8 cellular contexts compared by ENCODE assay signal in genomic region chr15:73994912-73995622, GRCh38. TPM values are rescaled to one million over a fixed set of nuclear protein-coding genes. Genes with fewer than 3 reads are reported as not detected.
DNase-seq lines count a peak whose midpoint lies in the region; ATAC-seq, FAIRE-seq and TF ChIP-seq lines count a peak whose summit lies in the region.

No MANE protein-coding gene starts in this region.

- H3K27ac ChIP-seq in KOPT-K1 (ENCODE audit: low read depth, low read length, poor library complexity, severe bottlenecking) (peak overlapping the region; percentile 91), angular gyrus (ENCODE audit: low read depth, low read length) (peak overlapping the region; percentile 70), keratinocyte (ENCODE audit: control insufficient read depth, insufficient read depth, low read length) (peak overlapping the region; percentile 86)

- H3K36me3 ChIP-seq in KOPT-K1 (ENCODE audit: insufficient read depth, low read length), result peaks cover 24% of the 10 kb centered on the region
- peaks cover 9 to 10% of the 10 kb centered on the region in 2 experiments for H3K36me3 ChIP-seq in keratinocyte (ENCODE audit: control insufficient read depth in 2 of 2, extremely low read depth in 1 of 2, insufficient read depth in 2 of 2, low read length in 2 of 2)

- no peaks in the 10 kb centered on the region for H3K9me3 Mint-ChIP-seq in Calu3 (ENCODE audit: low read depth, unreplicated experiment)
- no peaks in the 10 kb centered on the region for H3K9me3 Mint-ChIP-seq in stimulated activated memory B cell treated with anti-CD40 and anti-IgM and Interleukin-4, amounts not matched to agents 10 μg/mL and 1 μg/mL and 100 μg/mL, for 72 hours

- no peaks in the 10 kb centered on the region for H3K27me3 Mint-ChIP-seq in Calu3 (ENCODE audit: unreplicated experiment)
- H3K27me3 Mint-ChIP-seq in stimulated activated memory B cell treated with anti-CD40 and anti-IgM and Interleukin-4, amounts not matched to agents 10 μg/mL and 1 μg/mL and 100 μg/mL, for 72 hours, result no peaks in the 10 kb centered on the region

- no peak overlapping the region for H2AFZ ChIP-seq in keratinocyte (ENCODE audit: control insufficient read depth, low read length)

- CTCF ChIA-PET in Calu3 (lab: Charles Lee), result interaction anchor here (1.0 to 2.0 kb wide), 8 partner anchors 12 to 44 kb away, joined by 3 to 25 read pairs (median 6); no protein-coding TSS in a partner anchor

- H3K4me1 Mint-ChIP-seq in Calu3 (ENCODE audit: low read depth, unreplicated experiment), result peaks cover 68% of the 10 kb centered on the region
- H3K4me1 Mint-ChIP-seq in stimulated activated memory B cell treated with anti-CD40 and anti-IgM and Interleukin-4, amounts not matched to agents 10 μg/mL and 1 μg/mL and 100 μg/mL, for 72 hours, result peaks cover 81% of the 10 kb centered on the region

- no peak for TF ChIP-seq POLR2A in H54 (IDR thresholded peaks at IDR 0.05; ENCODE audit: low read depth, low read length)

- H3K9ac ChIP-seq in keratinocyte (ENCODE audit: control insufficient read depth, extremely low read depth, insufficient read depth, low read length), result peak overlapping the region; percentile 94

- H3K79me2 ChIP-seq in keratinocyte (ENCODE audit: control insufficient read depth, insufficient read depth, low read length), result peaks cover 54% of the 10 kb centered on the region

- peak overlapping the region; percentile 88 for H3K4me3 Mint-ChIP-seq in Calu3 (ENCODE audit: low read depth, unreplicated experiment)
- peak overlapping the region; percentile 83 for H3K4me3 Mint-ChIP-seq in stimulated activated memory B cell treated with anti-CD40 and anti-IgM and Interleukin-4, amounts not matched to agents 10 μg/mL and 1 μg/mL and 100 μg/mL, for 72 hours

- peaks cover 5% of the 10 kb centered on the region for H4K20me1 ChIP-seq in keratinocyte (ENCODE audit: control insufficient read depth, extremely low read depth, insufficient read depth, low read length)

- H3K27me3 ChIP-seq in keratinocyte (ENCODE audit: control insufficient read depth, extremely low read depth, insufficient read depth, low read length), result no peaks in the 10 kb centered on the region

- TF ChIP-seq CTCF in Calu3 (IDR thresholded peaks at IDR 0.05; ENCODE audit: unreplicated experiment), result no peak
- TF ChIP-seq CTCF in keratinocyte (optimal IDR thresholded peaks at IDR 0.05 in 1 of 3, IDR thresholded peaks at IDR 0.05 in 1 of 3, conservative IDR thresholded peaks at IDR 0.05 in 1 of 3; ENCODE audit: extremely low read depth in 1 of 3, insufficient read depth in 2 of 3, low read length in 3 of 3), result no peak

- dilution Hi-C loops in keratinocyte (cut with MboI; ENCODE audit: extremely low pct_ligation_motif_present, low sequenced_read_pairs), result no loop called here

- BruUV-seq in Calu3 (replicated peaks; lab: Mats Ljungman, UMichigan), result no TSS peak

- H3K9me1 ChIP-seq in keratinocyte (ENCODE audit: control insufficient read depth, extremely low read depth, insufficient read depth, low read length), result no peaks in the 10 kb centered on the region

- no peak for ATAC-seq in stimulated activated memory B cell treated with anti-CD40 and anti-IgM and Interleukin-4, amounts not matched to agents 10 μg/mL and 1 μg/mL and 100 μg/mL, for 72 hours

- H3K9me3 ChIP-seq in KOPT-K1 (ENCODE audit: insufficient read depth, low read length, poor library complexity, severe bottlenecking) (no peaks in the 10 kb centered on the region), keratinocyte (ENCODE audit: control insufficient read depth, low read depth, low read length) (no peaks in the 10 kb centered on the region)

- H3K4me2 ChIP-seq in keratinocyte (ENCODE audit: control insufficient read depth, extremely low read depth, insufficient read depth, low read depth, low read length), result peak overlapping the region; percentile 93

- H3K27ac Mint-ChIP-seq in Calu3 (ENCODE audit: unreplicated experiment), result peak overlapping the region; percentile 34
- peak overlapping the region; percentile 82 for H3K27ac Mint-ChIP-seq in stimulated activated memory B cell treated with anti-CD40 and anti-IgM and Interleukin-4, amounts not matched to agents 10 μg/mL and 1 μg/mL and 100 μg/mL, for 72 hours

- H3K4me1 ChIP-seq in keratinocyte (ENCODE audit: control insufficient read depth, extremely low read depth, insufficient read depth, low read length), result peaks cover 45% of the 10 kb centered on the region

- H3K4me3 ChIP-seq in keratinocyte (ENCODE audit: control insufficient read depth in 2 of 3, extremely low read depth in 1 of 3, insufficient read depth in 2 of 3, low read depth in 1 of 3, low read length in 3 of 3), result peak overlapping the region; percentile 87 to 89 (median 89)

- DNase-seq in Calu3, result no peak
- DNase-seq in keratinocyte (ENCODE audit: low read depth, low spot score), result no peak
- no peak for DNase-seq in hepatic stellate cell (ENCODE audit: low spot score)
- DNase-seq in NCI-H2081 (lab: John Stamatoyannopoulos, UW), result no peak
- no peak for DNase-seq in H54 (ENCODE audit: insufficient read length, low spot score)

- intact Hi-C loops in Calu3 (cut with micrococcal nuclease; ENCODE audit: unreplicated experiment), result no loop called here

- FAIRE-seq in keratinocyte (lab: Jason Lieb, UNC) (no peak), H54 (lab: Jason Lieb, UNC) (no peak)

- H3K36me3 Mint-ChIP-seq in Calu3 (ENCODE audit: insufficient read depth, unreplicated experiment), result peaks cover 65% of the 10 kb centered on the region
- peaks cover 19% of the 10 kb centered on the region for H3K36me3 Mint-ChIP-seq in stimulated activated memory B cell treated with anti-CD40 and anti-IgM and Interleukin-4, amounts not matched to agents 10 μg/mL and 1 μg/mL and 100 μg/mL, for 72 hours

RNA-seq across cellular contexts. Expression of gene PML, which starts 0.6 kb away (rescaled TPM):
- 120 and 153 TPM in 2 replicates for total RNA-seq in Calu3 (2022)
- 20.5 to 44.3 TPM (median 24.9 TPM) in 3 replicates for polyA plus RNA-seq in keratinocyte
- polyA plus RNA-seq in keratinocyte (2011; ENCODE audit: low read depth), result 27.9 TPM
- 22.0 and 44.7 TPM in 2 replicates for polyA plus RNA-seq in keratinocyte (2011; cell fraction: cytosol; rRNA removed)
- polyA plus RNA-seq in keratinocyte (2011; cell fraction: nucleus; rRNA removed), result 81.8 and 110 TPM in 2 replicates
- 29.6 and 110 TPM in 2 replicates for polyA plus RNA-seq in keratinocyte (2012; ENCODE audit: low replicate concordance)
- 42.4 to 149 TPM (median 45.8 TPM) in 3 replicates for polyA minus RNA-seq in keratinocyte
- polyA minus RNA-seq in keratinocyte (2011; cell fraction: cytosol; rRNA and poly(A)+ RNA removed), result 112 TPM
- 87.6 and 115 TPM in 2 replicates for polyA minus RNA-seq in keratinocyte (2011; cell fraction: nucleus; rRNA and poly(A)+ RNA removed)

RNA-seq across cellular contexts. Expression of gene STOML1, which starts 3.0 kb away (rescaled TPM):
- 18.3 and 19.7 TPM in 2 replicates for total RNA-seq in Calu3 (2022)
- polyA plus RNA-seq in keratinocyte, result 7.0 to 12.9 TPM (median 9.4 TPM) in 3 replicates
- polyA plus RNA-seq in keratinocyte (2011; ENCODE audit: low read depth), result 1.9 TPM
- polyA plus RNA-seq in keratinocyte (2011; cell fraction: cytosol; rRNA removed), result 3.8 and 10.0 TPM in 2 replicates
- 14.0 and 17.0 TPM in 2 replicates for polyA plus RNA-seq in keratinocyte (2011; cell fraction: nucleus; rRNA removed)
- 6.7 and 12.2 TPM in 2 replicates for polyA plus RNA-seq in keratinocyte (2012; ENCODE audit: low replicate concordance)
- 5.5 to 11.7 TPM (median 8.4 TPM) in 3 replicates for polyA minus RNA-seq in keratinocyte
- 14.6 TPM for polyA minus RNA-seq in keratinocyte (2011; cell fraction: cytosol; rRNA and poly(A)+ RNA removed)
- 10.2 and 12.7 TPM in 2 replicates for polyA minus RNA-seq in keratinocyte (2011; cell fraction: nucleus; rRNA and poly(A)+ RNA removed)
